In genomic region chr10:44976352-44977198, GRCh38 we compare ENCODE assay signal across 13 cellular contexts. TPM values are rescaled to one million over a fixed set of nuclear protein-coding genes. Genes with fewer than 3 reads are reported as not detected.
DNase-seq lines count a peak whose midpoint lies in the region; ATAC-seq and TF ChIP-seq lines count a peak whose summit lies in the region.
"Had no signal": no experiment of that assay in that cellular context is flagged by ENCODE, and none has a peak within 500 bp of the region (broad histone marks: within the 10 kb centered on the region; RNA-seq: fewer than 3 reads in every experiment).

No MANE protein-coding gene starts in this region.

- H3K4me3 Mint-ChIP-seq in stimulated activated naive B cell treated with anti-CD40 and anti-IgM and Interleukin-4, amounts not matched to agents 10 μg/mL and 1 μg/mL and 100 μg/mL, for 72 hours = no peak overlapping the region

- H3K27me3 ChIP-seq in lung (ENCODE audit: control insufficient read depth, insufficient read depth) = no peaks in the 10 kb centered on the region

- H3K9me3 ChIP-seq in HEK293 (ENCODE audit: control insufficient read depth, insufficient read depth, low read depth, low read length) (no peaks in the 10 kb centered on the region), lung (ENCODE audit: control insufficient read depth in 2 of 2, insufficient read depth in 1 of 2, low read length in 1 of 2) (no peaks in the 10 kb centered on the region)

- H3K27ac ChIP-seq in HEK293 (ENCODE audit: extremely low read depth, low read depth, low read length) = no peak overlapping the region
- peak overlapping the region; percentile 98 for H3K27ac ChIP-seq in cingulate gyrus (ENCODE audit: low read depth, low read length)
- H3K27ac ChIP-seq in lung (ENCODE audit: low read depth in 1 of 2, low read length in 1 of 2) = peak overlapping the region; percentile 87 to 95
- H3K27ac ChIP-seq: GM23248, HL-60 had no signal

- H3K4me1 Mint-ChIP-seq in stimulated activated naive B cell treated with anti-CD40 and anti-IgM and Interleukin-4, amounts not matched to agents 10 μg/mL and 1 μg/mL and 100 μg/mL, for 72 hours = peaks cover 24 to 40% of the 10 kb centered on the region in 2 donors

- H3K4me3 ChIP-seq in HEK293 (ENCODE audit: low read depth, low read length) (no peak overlapping the region), lung (peak overlapping the region; percentile 67)

- H3K9me3 Mint-ChIP-seq in stimulated activated naive B cell treated with anti-CD40 and anti-IgM and Interleukin-4, amounts not matched to agents 10 μg/mL and 1 μg/mL and 100 μg/mL, for 72 hours = no peaks in the 10 kb centered on the region
- H3K9me3 Mint-ChIP-seq: stimulated activated naive CD8-positive, alpha-beta T cell treated with anti-CD3 and anti-CD28 coated beads, Interleukin-15, amount 100 ng/mL, for 72 hours had no signal

- TF ChIP-seq CTCF in HEK293 (tag by site-specific recombination; IDR thresholded peaks at IDR 0.05) (no peak), lung (IDR thresholded peaks at IDR 0.05; ENCODE audit: control extremely low read depth, extremely low read depth) (no peak)

- peaks cover 0 to 9% of the 10 kb centered on the region in 2 donors for H3K27me3 Mint-ChIP-seq in stimulated activated naive B cell treated with anti-CD40 and anti-IgM and Interleukin-4, amounts not matched to agents 10 μg/mL and 1 μg/mL and 100 μg/mL, for 72 hours
- H3K27me3 Mint-ChIP-seq: stimulated activated naive CD8-positive, alpha-beta T cell treated with anti-CD3 and anti-CD28 coated beads, Interleukin-15, amount 100 ng/mL, for 72 hours had no signal

- peak overlapping the region; percentile 42 for H3K27ac Mint-ChIP-seq in stimulated activated naive B cell treated with anti-CD40 and anti-IgM and Interleukin-4, amounts not matched to agents 10 μg/mL and 1 μg/mL and 100 μg/mL, for 72 hours

- H3K36me3 Mint-ChIP-seq in stimulated activated naive B cell treated with anti-CD40 and anti-IgM and Interleukin-4, amounts not matched to agents 10 μg/mL and 1 μg/mL and 100 μg/mL, for 72 hours = no peaks in the 10 kb centered on the region

- POLR2A ChIA-PET in HEK293 (lab: Yijun Ruan, JAX) = interaction anchor here (0.7 to 2.3 kb wide), 3 partner anchors 10 to 33 kb away, joined by 3 to 12 read pairs (median 6); no protein-coding TSS in a partner anchor

- DNase-seq in lung (ENCODE audit: low spot score) = no peak
- DNase-seq in stimulated activated naive B cell treated with anti-CD40 and anti-IgM and Interleukin-4, amounts not matched to agents 10 μg/mL and 1 μg/mL and 100 μg/mL, for 72 hours = no peak
- no peak for DNase-seq in activated CD4-positive, CD25-positive, alpha-beta regulatory T cell treated with anti-CD3 and anti-CD28 coated beads, Interleukin-2, amount 50 U/mL, for 72 hours
- DNase-seq in COLO829 (ENCODE audit: low spot score) = no peak
- DNase-seq: DMS 273 treated with DMSO at 0.1 percent for 48 hours; GM23248; NCI-H187; stimulated activated naive CD8-positive, alpha-beta T cell treated with anti-CD3 and anti-CD28 coated beads, Interleukin-15, amount 100 ng/mL, for 72 hours had no signal

- ATAC-seq in lung (ENCODE audit: insufficient read depth, low FRiP score) = no peak
- no peak for ATAC-seq in stimulated activated naive B cell treated with anti-CD40 and anti-IgM and Interleukin-4, amounts not matched to agents 10 μg/mL and 1 μg/mL and 100 μg/mL, for 72 hours (replicated peaks)
- ATAC-seq in HG03159 (IDR thresholded peaks at IDR 0.05; ENCODE audit: unreplicated experiment) = no peak
- ATAC-seq in GM18870 (IDR thresholded peaks at IDR 0.05; ENCODE audit: unreplicated experiment) = no peak
- ATAC-seq: stimulated activated naive CD8-positive, alpha-beta T cell treated with anti-CD3 and anti-CD28 coated beads, Interleukin-15, amount 100 ng/mL, for 72 hours had no signal

- 65 to 81% methylated on average over 9 of the region's 9 CpGs for WGBS in lung, 2 donors

- H3K4me1 ChIP-seq in HEK293 (ENCODE audit: control insufficient read depth, insufficient read depth, low read length) (peaks cover 26% of the 10 kb centered on the region), lung (ENCODE audit: control insufficient read depth in 2 of 2, insufficient read depth in 2 of 2, low read length in 2 of 2) (peaks cover 16 to 35% of the 10 kb centered on the region in 2 donors)

- peaks cover 0 to 10% of the 10 kb centered on the region in 2 experiments; a peak in 1 of 3 replicates for H3K36me3 ChIP-seq in HEK293 (ENCODE audit: control insufficient read depth in 2 of 2, insufficient read depth in 1 of 2, low read length in 2 of 2)
- H3K36me3 ChIP-seq in lung (ENCODE audit: control insufficient read depth in 2 of 2, insufficient read depth in 2 of 2, low read length in 2 of 2) = peaks cover 0 to 8% of the 10 kb centered on the region in 2 donors

- CTCF ChIA-PET in HEK293 (lab: Yijun Ruan, JAX) = interaction anchor here (0.8 to 2.4 kb wide), 5 partner anchors 11 to 45 kb away, joined by 3 to 15 read pairs (median 7); no protein-coding TSS in a partner anchor

TF ChIP-seq in HEK293, 187 proteins besides CTCF, POLR2A, EP300 and RAD21:
- TF ChIP-seq ZFP41 (tag by site-specific recombination; IDR thresholded peaks at IDR 0.05; ENCODE audit: borderline replicate concordance) = no peak
- TF ChIP-seq BCL11B (tag by site-specific recombination; IDR thresholded peaks at IDR 0.05; ENCODE audit: low read depth) = 0 out of 2 replicates have a peak, but pooled peaks have one; percentile 30
- no peak for TF ChIP-seq ZNF214 (tag by site-specific recombination; IDR thresholded peaks at IDR 0.05; ENCODE audit: borderline replicate concordance)

RNA-seq across cellular contexts. Expression of gene DEPP1, which starts 2.0 kb away (rescaled TPM):
- 100 to 1,000 TPM in 1 of 2 donors, 10 to 100 TPM in 1; 37.0 to 149 TPM for total RNA-seq in lung
- polyA plus RNA-seq in lung = 10 to 100 TPM; 48.3 to 91.9 TPM

RNA-seq across cellular contexts. Expression of gene RASSF4, which starts 17.0 kb away (rescaled TPM):
- total RNA-seq in lung = 10 to 100 TPM; 38.8 to 44.3 TPM
- polyA plus RNA-seq in lung = 10 to 100 TPM; 19.5 to 55.4 TPM

RNA-seq across cellular contexts. Expression of gene ZNF22, which starts 24.1 kb away (rescaled TPM):
- 10 to 100 TPM; 17.7 to 40.7 TPM for total RNA-seq in lung
- polyA plus RNA-seq in lung = 10 to 100 TPM; 16.8 to 18.6 TPM
